ENCODE assay signal across 8 cellular contexts in the genomic region with DNA sequence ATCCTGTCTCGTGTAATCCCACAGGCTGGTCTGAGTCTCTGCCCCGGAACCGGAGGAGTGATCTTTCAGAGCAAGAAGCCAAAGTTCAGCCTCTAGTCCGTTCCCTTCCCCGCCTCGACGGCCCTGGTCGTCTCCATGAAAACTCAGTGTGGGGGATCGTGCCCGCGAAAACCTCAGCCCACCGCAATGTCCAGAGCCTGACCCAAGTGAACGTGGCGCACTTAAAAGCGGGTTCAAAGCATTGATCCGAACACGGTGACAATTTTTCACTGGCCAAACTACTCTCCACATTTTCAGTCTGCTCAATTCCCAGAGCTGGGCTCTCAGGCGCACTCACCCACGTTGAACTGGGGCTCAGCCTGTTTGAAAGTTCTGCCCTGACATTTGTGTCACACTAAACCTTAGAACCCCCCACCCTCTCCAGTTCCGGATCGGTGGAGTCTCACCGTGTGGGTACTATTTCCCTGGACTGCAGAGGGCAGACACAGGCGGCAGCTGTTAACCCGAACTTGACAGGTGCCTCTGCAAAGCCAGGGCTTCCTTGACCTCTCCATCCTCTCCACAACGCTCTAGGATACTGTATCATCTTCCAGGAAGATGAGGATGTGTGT. TPM values are rescaled to one million over a fixed set of nuclear protein-coding genes. Genes with fewer than 3 reads are reported as not detected.
A peak's percentile ranks its signal among the peaks of the same experiment; 100 is the strongest.
DNase-seq lines count a peak whose midpoint lies in the region; ATAC-seq and TF ChIP-seq lines count a peak whose summit lies in the region.

No MANE protein-coding gene starts in this region.

- no peak for TF ChIP-seq POLR2A in gastrocnemius medialis (IDR thresholded peaks at IDR 0.05)

- H3K9me3 Mint-ChIP-seq in Caco-2 (ENCODE audit: unreplicated experiment): no peaks in the 10 kb centered on the region

- H4K20me1 ChIP-seq in KMS-11 (ENCODE audit: insufficient read depth) (no peaks in the 10 kb centered on the region), hepatocyte (ENCODE audit: insufficient read depth, poor library complexity, severe bottlenecking) (no peaks in the 10 kb centered on the region)

- peaks cover 4% of the 10 kb centered on the region for H3K27me3 Mint-ChIP-seq in Caco-2 (ENCODE audit: insufficient read depth, unreplicated experiment)

- POLR2A ChIA-PET in Caco-2 (lab: Charles Lee): interaction anchor here (0.6 kb wide), 1 partner anchor 445 kb away, joined by 4 read pairs; no protein-coding TSS in a partner anchor

- peaks cover 26% of the 10 kb centered on the region for H3K4me1 Mint-ChIP-seq in Caco-2 (ENCODE audit: low read depth, unreplicated experiment)

- TF ChIP-seq CTCF in Caco-2 (IDR thresholded peaks at IDR 0.05; ENCODE audit: insufficient read depth in 1 of 2, low read depth in 1 of 2, low read length in 1 of 2, severe bottlenecking in 1 of 2, unreplicated experiment in 1 of 2): no peak
- TF ChIP-seq CTCF in KMS-11 (conservative IDR thresholded peaks at IDR 0.05; ENCODE audit: low read depth, low read length): no peak
- peak; percentile 12 for TF ChIP-seq CTCF in hepatocyte (IDR thresholded peaks at IDR 0.05; ENCODE audit: poor library complexity)
- TF ChIP-seq CTCF in gastrocnemius medialis (IDR thresholded peaks at IDR 0.05 in 4 of 5, conservative IDR thresholded peaks at IDR 0.05 in 1 of 5): no peak

- in situ Hi-C loops in gastrocnemius medialis (cut with MboI; ENCODE audit: low sequenced_read_pairs in 4 of 4): loop anchor here in 1 of 4 donors (25.0 kb wide), 1 partner anchor 103 kb away; no protein-coding TSS in a partner anchor

- H3K36me3 Mint-ChIP-seq in Caco-2 (ENCODE audit: insufficient read depth, unreplicated experiment): no peaks in the 10 kb centered on the region

- no peaks in the 10 kb centered on the region for H3K36me3 ChIP-seq in Caco-2 (ENCODE audit: control insufficient read depth, insufficient read depth, low read length)
- no peaks in the 10 kb centered on the region for H3K36me3 ChIP-seq in KMS-11 (ENCODE audit: insufficient read depth)
- H3K36me3 ChIP-seq in hepatocyte (replicated peaks; ENCODE audit: insufficient read depth, low read depth): no peaks in the 10 kb centered on the region
- H3K36me3 ChIP-seq in gastrocnemius medialis: no peaks in the 10 kb centered on the region

- peak overlapping the region; percentile 47 for H3K4me3 ChIP-seq in Caco-2 (ENCODE audit: low read depth, low read length)
- H3K4me3 ChIP-seq in KMS-11 (IDR thresholded peaks at IDR 0.05; ENCODE audit: insufficient read depth, low read depth, low read length): peak overlapping the region; percentile 21
- H3K4me3 ChIP-seq in hepatocyte: peak overlapping the region; percentile 22
- peak overlapping the region; percentile 58 to 71 (median 64) for H3K4me3 ChIP-seq in gastrocnemius medialis

- H3K27me3 ChIP-seq in Caco-2 (replicated peaks; ENCODE audit: control insufficient read depth, insufficient read depth, low read length) (peaks cover 9% of the 10 kb centered on the region), KMS-11 (ENCODE audit: insufficient read depth, low read depth) (peaks cover 7% of the 10 kb centered on the region; the same call in 1 of the 2 replicates), hepatocyte (no peaks in the 10 kb centered on the region), gastrocnemius medialis (no peaks in the 10 kb centered on the region)

- intact Hi-C loops in Caco-2 (cut with micrococcal nuclease; ENCODE audit: unreplicated experiment) (loop anchor here (5.0 to 10.0 kb wide), 3 partner anchors 164 to 504 kb away; no protein-coding TSS in a partner anchor), gastrocnemius medialis (cut with DNase I; ENCODE audit: low total_unique reads) (loop anchor here (5.0 kb wide), 1 partner anchor 692 kb away; no protein-coding TSS in a partner anchor)

- H3K4me2 ChIP-seq in KMS-11: peak overlapping the region; percentile 79
- H3K4me2 ChIP-seq in hepatocyte: peak overlapping the region; percentile 83

- H3K4me1 ChIP-seq in Caco-2 (peaks cover 28% of the 10 kb centered on the region), KMS-11 (ENCODE audit: low read depth, poor library complexity, severe bottlenecking) (peaks cover 5% of the 10 kb centered on the region), hepatocyte (ENCODE audit: insufficient read depth) (peaks cover 18% of the 10 kb centered on the region), gastrocnemius medialis (peaks cover 18 to 24% of the 10 kb centered on the region in 2 donors)

- H3K9me3 ChIP-seq in Caco-2: no peaks in the 10 kb centered on the region
- H3K9me3 ChIP-seq in hepatocyte (ENCODE audit: low read depth): no peaks in the 10 kb centered on the region
- no peaks in the 10 kb centered on the region for H3K9me3 ChIP-seq in gastrocnemius medialis

- no peak overlapping the region for H3K27ac Mint-ChIP-seq in Caco-2 (ENCODE audit: unreplicated experiment)

- H3K79me2 ChIP-seq in KMS-11 (ENCODE audit: insufficient read depth, low read depth): no peaks in the 10 kb centered on the region
- peaks cover 37% of the 10 kb centered on the region for H3K79me2 ChIP-seq in hepatocyte

- BruUV-seq in Caco-2 (replicated peaks; lab: Mats Ljungman, UMichigan): no TSS peak

- H3K27ac ChIP-seq in KMS-11 (no peak overlapping the region), hepatocyte (peak overlapping the region; percentile 65), gastrocnemius medialis (peak overlapping the region; percentile 33 to 68 (median 50))

- peak; percentile 29 to 46 for DNase-seq in Caco-2
- DNase-seq in activated naive CD4-positive, alpha-beta T cell treated with anti-CD3 and anti-CD28 coated beads, Interleukin-2, amount 50 U/mL, for 16 hours: peak; percentile 10
- DNase-seq in hepatocyte (ENCODE audit: low spot score): peak; percentile 30
- peak; percentile 6 to 22 for DNase-seq in gastrocnemius medialis
- DNase-seq in LoVo (ENCODE audit: low spot score): no peak
- no peak for DNase-seq in NK-92 treated with Interleukin-12 subunit alpha and Interleukin-12 subunit beta, amount 100 ng/mL, for 24 hours (lab: John Stamatoyannopoulos, UW)

- H3K9me2 ChIP-seq in hepatocyte (replicated peaks; ENCODE audit: insufficient read depth): no peaks in the 10 kb centered on the region

- 5% methylated on average over 25 of the region's 25 CpGs for WGBS in hepatocyte (ENCODE audit: low lambda C conversion rate, missing lambda C conversion rate)

- H3K4me3 Mint-ChIP-seq in Caco-2 (ENCODE audit: unreplicated experiment): peak overlapping the region; percentile 74

- H3K9ac ChIP-seq in KMS-11: peak overlapping the region; percentile 75

- ATAC-seq in gastrocnemius medialis (peak; percentile 27 to 49), HG03354 (IDR thresholded peaks at IDR 0.05; ENCODE audit: poor library complexity, severe bottlenecking, unreplicated experiment) (no peak)

- peak overlapping the region; percentile 97 for H2AFZ ChIP-seq in KMS-11 (ENCODE audit: low read depth)
- H2AFZ ChIP-seq in hepatocyte: peak overlapping the region; percentile 63

- CTCF ChIA-PET in Caco-2 (lab: Charles Lee): no interaction called here

RNA-seq across cellular contexts. Expression of a gene that starts 0.9 kb away (rescaled TPM):
- 3.8 and 4.5 TPM in 2 replicates for total RNA-seq in Caco-2 (2022)
- total RNA-seq in hepatocyte: 23.6 and 25.9 TPM in 2 replicates
- polyA plus RNA-seq in hepatocyte: 16.5 and 24.8 TPM in 2 replicates
- 1 to 10 TPM in 3 of 4 donors, under 1 TPM in 1; 0.87 to 9.2 (median 3.6) TPM for total RNA-seq in gastrocnemius medialis

Comparison
In these comparisons a context has a peak if more than half of its experiments do, and no peak if none do; other contexts are left out.
1. DNase-seq: peak in Caco-2 (2 of 2), activated naive CD4-positive, alpha-beta T cell treated with anti-CD3 and anti-CD28 coated beads, Interleukin-2, amount 50 U/mL, for 16 hours (single experiment), hepatocyte (single experiment) and gastrocnemius medialis (2 of 2); none in LoVo (single experiment) and NK-92 treated with Interleukin-12 subunit alpha and Interleukin-12 subunit beta, amount 100 ng/mL, for 24 hours (single experiment).
2. Peak in every context shown above with its lines, with median percentiles within 50 percentile points of each other: H3K4me3 ChIP-seq.